ENCODE assay signal across 8 cellular contexts in the genomic region with DNA sequence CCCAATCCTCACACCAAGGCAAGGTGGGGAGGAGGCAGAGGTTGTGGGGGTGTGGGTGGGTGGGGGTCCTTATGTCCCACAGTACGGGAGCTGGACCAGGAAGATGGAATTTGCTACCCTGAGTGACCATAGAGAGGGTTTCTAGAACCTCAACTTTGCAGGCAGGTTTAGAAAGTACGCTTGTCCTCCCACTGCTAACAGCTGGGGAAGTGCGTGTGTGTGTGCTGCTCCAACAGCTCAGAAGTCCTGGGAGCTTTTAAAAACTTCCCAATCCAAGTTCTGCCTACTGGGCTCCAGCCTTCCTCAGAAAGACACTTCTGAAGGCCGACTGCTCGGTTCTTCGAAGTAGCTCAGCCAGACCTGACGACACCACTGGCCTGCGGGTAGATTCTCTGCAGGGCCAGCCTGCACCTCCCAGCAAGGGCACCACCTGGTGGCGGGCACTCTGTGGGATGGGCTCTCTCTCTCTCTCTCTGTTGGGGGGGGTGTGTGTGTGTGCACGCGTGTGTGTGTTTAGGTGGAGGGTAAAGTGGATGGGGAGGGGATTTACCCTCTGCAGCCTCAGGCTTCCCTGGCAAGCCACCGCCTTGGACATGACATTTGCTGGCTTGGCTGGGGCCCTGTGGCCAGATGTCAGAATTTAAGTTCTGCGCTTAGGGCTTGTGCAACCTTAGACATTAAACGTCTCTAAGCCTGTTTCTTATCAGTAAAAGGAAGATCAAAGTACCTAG. TPM values are rescaled to one million over a fixed set of nuclear protein-coding genes. Genes with fewer than 3 reads are reported as not detected.
DNase-seq lines count a peak whose midpoint lies in the region; ATAC-seq and TF ChIP-seq lines count a peak whose summit lies in the region.

No MANE protein-coding gene starts in this region.

- peak; percentile 59 for DNase-seq in NOMO-1 treated with DMSO at 0.1 percent for 48 hours (lab: John Stamatoyannopoulos, UW; ENCODE audit: unreplicated experiment)
- peak; percentile 85 for DNase-seq in activated CD8-positive, alpha-beta memory T cell treated with anti-CD3 and anti-CD28 coated beads, Interleukin-2, amount 50 U/mL, for 4 hours
- DNase-seq in epithelial cell of prostate (ENCODE audit: low read depth, low spot score): peak; percentile 41
- DNase-seq in naive thymus-derived CD8-positive, alpha-beta T cell: peak; percentile 68 to 90 (median 76)
- DNase-seq in stimulated activated effector memory CD8-positive, alpha-beta T cell treated with anti-CD3 and anti-CD28 coated beads, Interleukin-12 subunit alpha, Interleukin-12 subunit beta, amount 100 ng/mL, for 72 hours (ENCODE audit: low spot score in 2 of 2): peak; percentile 52 to 80
- no peak for DNase-seq in NCI-H1436 treated with DMSO at 0.1 percent for 48 hours (lab: John Stamatoyannopoulos, UW)

- H3K27ac ChIP-seq in 22Rv1 (no peak overlapping the region), epithelial cell of prostate (no peak overlapping the region)

- peak overlapping the region in 2 of 10 donors; percentile 26 to 87 for H3K27ac Mint-ChIP-seq in naive thymus-derived CD8-positive, alpha-beta T cell
- H3K27ac Mint-ChIP-seq in stimulated activated effector memory CD8-positive, alpha-beta T cell treated with anti-CD3 and anti-CD28 coated beads, Interleukin-12 subunit alpha, Interleukin-12 subunit beta, amount 100 ng/mL, for 72 hours: peak overlapping the region; percentile 10

- peak; percentile 90 for TF ChIP-seq CTCF in 22Rv1 (IDR thresholded peaks at IDR 0.05)

- no peaks in the 10 kb centered on the region for H3K9me3 Mint-ChIP-seq in naive thymus-derived CD8-positive, alpha-beta T cell
- H3K9me3 Mint-ChIP-seq in stimulated activated effector memory CD8-positive, alpha-beta T cell treated with anti-CD3 and anti-CD28 coated beads, Interleukin-12 subunit alpha, Interleukin-12 subunit beta, amount 100 ng/mL, for 72 hours: no peaks in the 10 kb centered on the region

- peak overlapping the region in 1 of 10 donors; percentile 3 for H3K4me3 Mint-ChIP-seq in naive thymus-derived CD8-positive, alpha-beta T cell
- H3K4me3 Mint-ChIP-seq in stimulated activated effector memory CD8-positive, alpha-beta T cell treated with anti-CD3 and anti-CD28 coated beads, Interleukin-12 subunit alpha, Interleukin-12 subunit beta, amount 100 ng/mL, for 72 hours: no peak overlapping the region

- peaks cover 6 to 16% (median 12%) of the 10 kb centered on the region in 4 donors for H3K4me1 Mint-ChIP-seq in naive thymus-derived CD8-positive, alpha-beta T cell
- peaks cover 11% of the 10 kb centered on the region for H3K4me1 Mint-ChIP-seq in stimulated activated effector memory CD8-positive, alpha-beta T cell treated with anti-CD3 and anti-CD28 coated beads, Interleukin-12 subunit alpha, Interleukin-12 subunit beta, amount 100 ng/mL, for 72 hours

- peak; percentile 78 for ATAC-seq in GM18867 (IDR thresholded peaks at IDR 0.05; ENCODE audit: unreplicated experiment)
- peak; percentile 95 to 99 for ATAC-seq in naive thymus-derived CD8-positive, alpha-beta T cell
- peak; percentile 91 for ATAC-seq in stimulated activated effector memory CD8-positive, alpha-beta T cell treated with anti-CD3 and anti-CD28 coated beads, Interleukin-12 subunit alpha, Interleukin-12 subunit beta, amount 100 ng/mL, for 72 hours

- POLR2A ChIA-PET in naive thymus-derived CD8-positive, alpha-beta T cell (lab: Charles Lee): interaction anchor here (1.1 to 1.6 kb wide), 3 partner anchors 170 to 203 kb away, joined by 3 to 7 read pairs (median 3); no protein-coding TSS in a partner anchor

- H3K27me3 Mint-ChIP-seq in naive thymus-derived CD8-positive, alpha-beta T cell: peaks cover 8 to 43% (median 15%) of the 10 kb centered on the region in 5 donors

- H3K36me3 Mint-ChIP-seq in naive thymus-derived CD8-positive, alpha-beta T cell: no peaks in the 10 kb centered on the region
- H3K36me3 Mint-ChIP-seq in stimulated activated effector memory CD8-positive, alpha-beta T cell treated with anti-CD3 and anti-CD28 coated beads, Interleukin-12 subunit alpha, Interleukin-12 subunit beta, amount 100 ng/mL, for 72 hours: no peaks in the 10 kb centered on the region

RNA-seq across cellular contexts. Expression of a gene that starts 15.6 kb away (rescaled TPM):
- total RNA-seq in naive thymus-derived CD8-positive, alpha-beta T cell: under 1 TPM in 1 of 2 experiments, not detected in 1; 0.22 TPM
- not detected for polyA plus RNA-seq in naive thymus-derived CD8-positive, alpha-beta T cell
